Comparison of ENCODE assay signal across 15 cellular contexts in the genomic region with DNA sequence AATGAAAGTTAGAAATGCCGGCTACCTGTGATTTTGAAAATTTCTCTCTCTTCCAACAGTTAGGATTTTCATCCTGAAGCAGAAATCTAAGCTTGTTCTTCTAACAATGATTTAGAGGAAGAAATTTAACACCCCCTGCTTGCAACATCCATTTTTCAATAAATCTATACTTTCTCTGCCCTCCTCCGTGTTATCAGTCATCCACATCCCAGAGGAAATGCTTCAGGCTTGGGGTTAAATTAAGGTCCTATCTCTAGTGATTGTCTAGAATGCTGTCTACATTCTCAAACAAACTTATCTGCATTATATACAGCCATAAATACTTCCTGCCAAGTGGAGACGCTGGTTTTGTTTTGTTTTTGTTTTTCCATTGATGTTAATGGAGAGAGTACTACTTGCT.
DNase-seq lines count a peak whose midpoint lies in the region; ATAC-seq, FAIRE-seq and TF ChIP-seq lines count a peak whose summit lies in the region.
"Had no signal": no experiment of that assay in that cellular context is flagged by ENCODE, and none has a peak within 500 bp of the region (broad histone marks: within the 10 kb centered on the region; RNA-seq: fewer than 3 reads in every experiment).

No MANE protein-coding gene starts in this region.

- no peak overlapping the region for H2BK15ac ChIP-seq in neuronal stem cell (ENCODE audit: low read length)

- H3K9me3 Mint-ChIP-seq in natural killer cell = peaks cover 4 to 5% of the 10 kb centered on the region in 2 donors

- no peak for FAIRE-seq in H54 (lab: Jason Lieb, UNC)
- FAIRE-seq in GM12892 (lab: Jason Lieb, UNC) = no peak

- TF ChIP-seq CTCF in OCI-LY1 (IDR thresholded peaks at IDR 0.05; ENCODE audit: low read length) = no peak
- TF ChIP-seq CTCF in natural killer cell (IDR thresholded peaks at IDR 0.05) = no peak

- no peaks in the 10 kb centered on the region for H3K4me1 Mint-ChIP-seq in natural killer cell
- H3K4me1 Mint-ChIP-seq: CD4-positive, alpha-beta memory T cell had no signal

- no peak overlapping the region for H4K91ac ChIP-seq in neuronal stem cell (ENCODE audit: low read depth, low read length, poor library complexity)

- H3K79me2 ChIP-seq in OCI-LY1 (ENCODE audit: insufficient read depth, low read length) = no peaks in the 10 kb centered on the region

- H2BK120ac ChIP-seq in neuronal stem cell (ENCODE audit: low read depth, low read length) = no peak overlapping the region

- H3K27ac ChIP-seq in OCI-LY1 (ENCODE audit: low read depth, low read length, poor library complexity, severe bottlenecking) = no peak overlapping the region
- H3K27ac ChIP-seq in neuronal stem cell (replicated peaks; ENCODE audit: low read length) = no peak overlapping the region
- H3K27ac ChIP-seq: suprapubic skin had no signal

- H3K18ac ChIP-seq in neuronal stem cell (ENCODE audit: low read length) = no peak overlapping the region

- no peaks in the 10 kb centered on the region for H3K36me3 Mint-ChIP-seq in natural killer cell
- H3K36me3 Mint-ChIP-seq: CD4-positive, alpha-beta memory T cell had no signal

- no peak overlapping the region for H3K23ac ChIP-seq in neuronal stem cell (ENCODE audit: low read depth, low read length, poor library complexity)

- no peaks in the 10 kb centered on the region for H3K79me1 ChIP-seq in neuronal stem cell (ENCODE audit: low read depth, low read length)

- H3K27me3 Mint-ChIP-seq in natural killer cell (ENCODE audit: low read depth in 2 of 2) = no peaks in the 10 kb centered on the region
- H3K27me3 Mint-ChIP-seq: CD4-positive, alpha-beta memory T cell had no signal

- no peaks in the 10 kb centered on the region for H4K20me1 ChIP-seq in OCI-LY1 (ENCODE audit: insufficient read depth, low read length)

- H3K4me1 ChIP-seq in OCI-LY1 (ENCODE audit: insufficient read depth, low read length, severe bottlenecking) (peaks cover 20% of the 10 kb centered on the region), neuronal stem cell (ENCODE audit: control insufficient read depth in 2 of 2, insufficient read depth in 1 of 2, low read depth in 1 of 2, low read length in 2 of 2) (peaks cover 2 to 8% of the 10 kb centered on the region in 2 donors)

- no peak overlapping the region for H2AK5ac ChIP-seq in neuronal stem cell (ENCODE audit: low read depth, low read length)

- no peaks in the 10 kb centered on the region for H3K36me3 ChIP-seq in OCI-LY1 (ENCODE audit: insufficient read depth, low read length)
- no peaks in the 10 kb centered on the region for H3K36me3 ChIP-seq in neuronal stem cell (replicated peaks in 1 of 2; ENCODE audit: control insufficient read depth in 2 of 2, insufficient read depth in 2 of 2, low read length in 2 of 2)
- H3K36me3 ChIP-seq: suprapubic skin had no signal

- intact Hi-C loops in natural killer cell (cut with micrococcal nuclease) = no loop called here

- DNase-seq in G401 (ENCODE audit: low spot score) = peak; percentile 8
- DNase-seq in dermis blood vessel endothelial cell = peak; percentile 69
- no peak for DNase-seq in neuronal stem cell (ENCODE audit: low spot score)
- no peak for DNase-seq in NK-92 treated with Interleukin-12 subunit alpha and Interleukin-12 subunit beta, amount 100 ng/mL, for 24 hours (lab: John Stamatoyannopoulos, UW)
- no peak for DNase-seq in H54 (ENCODE audit: insufficient read length, low spot score)
- DNase-seq in natural killer cell = no peak
- DNase-seq in GM12892 (ENCODE audit: insufficient read length) = no peak
- DNase-seq: CD4-positive, alpha-beta memory T cell; OCI-M1; stimulated activated CD4-positive, alpha-beta T cell treated with anti-CD3 and anti-CD28 coated beads, Interleukin-12 subunit alpha, Interleukin-12 subunit beta, amount 100 ng/mL, for 4 hours; T-helper 2 cell had no signal

- H3K4me3 ChIP-seq in OCI-LY1 (ENCODE audit: low read depth, low read length, poor library complexity, severe bottlenecking) (no peak overlapping the region), neuronal stem cell (ENCODE audit: low read length in 2 of 2) (no peak overlapping the region)
- H3K4me3 ChIP-seq: suprapubic skin had no signal

- H2BK5ac ChIP-seq in neuronal stem cell (ENCODE audit: low read length) = no peak overlapping the region

- peak overlapping the region; percentile 78 for H2AFZ ChIP-seq in OCI-LY1 (ENCODE audit: low read length)
- H2AFZ ChIP-seq in neuronal stem cell (ENCODE audit: low read length) = peak overlapping the region; percentile 36

- no peak overlapping the region for H3K14ac ChIP-seq in neuronal stem cell (ENCODE audit: low read length)

- H3K4me2 ChIP-seq in OCI-LY1 (ENCODE audit: low read length) (peak overlapping the region; percentile 39), neuronal stem cell (ENCODE audit: insufficient read depth, low read length, poor library complexity, severe bottlenecking) (no peak overlapping the region)

- no peak overlapping the region for H2BK12ac ChIP-seq in neuronal stem cell (ENCODE audit: low read length)

- in situ Hi-C loops in G401 (cut with HindIII; ENCODE audit: low sequenced_read_pairs) = no loop called here

- no CpG with 5 or more reads among the region's 3 CpGs for WGBS in neuronal stem cell (ENCODE audit: extremely low coverage in 2 of 2, insufficient read length in 2 of 2, insufficient replicate concordance in 1 of 2), 2 donors

- H3K27me3 ChIP-seq in OCI-LY1 (ENCODE audit: insufficient read depth, low read length) = no peaks in the 10 kb centered on the region
- no peaks in the 10 kb centered on the region for H3K27me3 ChIP-seq in neuronal stem cell (ENCODE audit: control insufficient read depth in 3 of 3, insufficient read depth in 3 of 3, low read depth in 1 of 3, low read length in 3 of 3)
- H3K27me3 ChIP-seq: suprapubic skin had no signal

- H4K8ac ChIP-seq in neuronal stem cell (ENCODE audit: low read depth, low read length) = no peak overlapping the region

- H3K9me3 ChIP-seq in OCI-LY1 (ENCODE audit: low read length) = no peaks in the 10 kb centered on the region
- peaks cover 0 to 8% of the 10 kb centered on the region in 2 donors for H3K9me3 ChIP-seq in neuronal stem cell (replicated peaks in 1 of 2; ENCODE audit: control insufficient read depth in 2 of 2, insufficient read depth in 1 of 2, low read depth in 1 of 2, low read length in 2 of 2)
- H3K9me3 ChIP-seq: suprapubic skin had no signal

- no peak overlapping the region for H3K4ac ChIP-seq in neuronal stem cell (ENCODE audit: low read length)

- no peaks in the 10 kb centered on the region for H3F3A ChIP-seq in OCI-LY1 (ENCODE audit: insufficient read depth, low read length)

- H3K9me2 ChIP-seq in OCI-LY1 (ENCODE audit: low read depth, low read length) = no peaks in the 10 kb centered on the region

- TF ChIP-seq POLR2A in H54 (IDR thresholded peaks at IDR 0.05; ENCODE audit: low read depth, low read length) = no peak
- no peak for TF ChIP-seq POLR2A in GM12892 (IDR thresholded peaks at IDR 0.05; ENCODE audit: low read depth, low read length)

- H3K27ac Mint-ChIP-seq in natural killer cell = no peak overlapping the region
- H3K27ac Mint-ChIP-seq: CD4-positive, alpha-beta memory T cell had no signal

- no peak for ATAC-seq in natural killer cell
- ATAC-seq: left lobe of liver had no signal

- no peak overlapping the region for H3K4me3 Mint-ChIP-seq in natural killer cell
- H3K4me3 Mint-ChIP-seq: CD4-positive, alpha-beta memory T cell; neural crest cell had no signal

- H3K9ac ChIP-seq in OCI-LY1 (ENCODE audit: low read length) = no peak overlapping the region
- no peak overlapping the region for H3K9ac ChIP-seq in neuronal stem cell (ENCODE audit: low read depth, low read length, poor library complexity)

Comparison
In these comparisons a context has a peak if more than half of its experiments do, and no peak if none do; other contexts are left out.
1. DNase-seq: peak in G401 (single experiment) and dermis blood vessel endothelial cell (single experiment); none in neuronal stem cell (single experiment), NK-92 treated with Interleukin-12 subunit alpha and Interleukin-12 subunit beta, amount 100 ng/mL, for 24 hours (single experiment), H54 (single experiment), natural killer cell (single experiment) and GM12892 (single experiment).